ENCODE assay signal across 7 cellular contexts in genomic region chr10:90751107-90751997, GRCh38.
A peak's percentile ranks its signal among the peaks of the same experiment; 100 is the strongest.
DNase-seq lines count a peak whose midpoint lies in the region; ATAC-seq, FAIRE-seq and TF ChIP-seq lines count a peak whose summit lies in the region.

No MANE protein-coding gene starts in this region.

- POLR2A ChIA-PET in activated CD8-positive, alpha-beta T cell treated with anti-CD3 and anti-CD28 coated beads for 36 hours (lab: Charles Lee) = no interaction called here

- 8% methylated on average over 4 of the region's 4 CpGs for WGBS in pancreas, 2 donors

- TF ChIP-seq CTCF in activated CD8-positive, alpha-beta T cell treated with anti-CD3 and anti-CD28 coated beads for 36 hours (IDR thresholded peaks at IDR 0.05) = peak; percentile 71
- peak; percentile 79 for TF ChIP-seq CTCF in fibroblast of mammary gland (conservative IDR thresholded peaks at IDR 0.05; ENCODE audit: control insufficient read depth, insufficient read depth, low read depth, low read length)
- peak in 3 of 4 donors; percentile 43 to 63 (median 47) for TF ChIP-seq CTCF in pancreas (IDR thresholded peaks at IDR 0.05)

- H3K4me1 Mint-ChIP-seq in activated CD8-positive, alpha-beta T cell treated with anti-CD3 and anti-CD28 coated beads for 36 hours (ENCODE audit: low read depth) = no peaks in the 10 kb centered on the region

- no peaks in the 10 kb centered on the region for H3K27me3 ChIP-seq in MG63
- H3K27me3 ChIP-seq in pancreas = peaks cover 0 to 5% (median 0%) of the 10 kb centered on the region in 4 donors

- CTCF ChIA-PET in activated CD8-positive, alpha-beta T cell treated with anti-CD3 and anti-CD28 coated beads for 36 hours (lab: Charles Lee) = interaction anchor here (0.7 to 8.4 kb wide), 11 partner anchors 10 to 890 kb away, joined by 3 to 56 read pairs (median 4); partner anchors contain the start of gene RPP30

- H3K4me3 Mint-ChIP-seq in activated CD8-positive, alpha-beta T cell treated with anti-CD3 and anti-CD28 coated beads for 36 hours = no peak overlapping the region

- H3K36me3 ChIP-seq in MG63 (no peaks in the 10 kb centered on the region), pancreas (no peaks in the 10 kb centered on the region)

- no peaks in the 10 kb centered on the region for H3K9me3 Mint-ChIP-seq in activated CD8-positive, alpha-beta T cell treated with anti-CD3 and anti-CD28 coated beads for 36 hours

- intact Hi-C loops in activated CD8-positive, alpha-beta T cell treated with anti-CD3 and anti-CD28 coated beads for 36 hours (cut with micrococcal nuclease) = loop anchor here (5.0 kb wide), 1 partner anchor 106 kb away; the partner anchor contains the start of gene HTR7
- intact Hi-C loops in pancreas (cut with DNase I) = loop anchor here in 1 of 3 donors (10.0 kb wide), 1 partner anchor 113 kb away; no protein-coding TSS in a partner anchor

- DNase-seq in ELF-1 (ENCODE audit: low read depth, low spot score) (peak; percentile 70), MG63 (peak; percentile 11), fibroblast of mammary gland (ENCODE audit: low read depth) (peak; percentile 48), pancreas (peak in 2 of 6 donors; percentile 14 to 45), GF-D8 (lab: John Stamatoyannopoulos, UW) (no peak)
- peak; percentile 71 for DNase-seq in activated CD8-positive, alpha-beta T cell treated with anti-CD3 and anti-CD28 coated beads for 36 hours

- FAIRE-seq in pancreas (lab: Jason Lieb, UNC) = no peak

- H3K27ac Mint-ChIP-seq in activated CD8-positive, alpha-beta T cell treated with anti-CD3 and anti-CD28 coated beads for 36 hours = no peak overlapping the region

- H3K4me3 ChIP-seq in MG63 (no peak overlapping the region), fibroblast of mammary gland (ENCODE audit: control insufficient read depth, low read depth, low read length) (no peak overlapping the region), pancreas (no peak overlapping the region)

- no peak overlapping the region for H3K27ac ChIP-seq in pancreas

- no peaks in the 10 kb centered on the region for H3K36me3 Mint-ChIP-seq in activated CD8-positive, alpha-beta T cell treated with anti-CD3 and anti-CD28 coated beads for 36 hours (ENCODE audit: low read depth)

- ATAC-seq in GM21529 (IDR thresholded peaks at IDR 0.05; ENCODE audit: unreplicated experiment) = peak; percentile 77
- ATAC-seq in activated CD8-positive, alpha-beta T cell treated with anti-CD3 and anti-CD28 coated beads for 36 hours = peak; percentile 49
- peak in 3 of 4 donors; percentile 66 to 80 (median 78) for ATAC-seq in pancreas

- H3K9me3 ChIP-seq in MG63 (no peaks in the 10 kb centered on the region; the same call in 1 of the 2 replicates), pancreas (no peaks in the 10 kb centered on the region)

- H3K27me3 Mint-ChIP-seq in activated CD8-positive, alpha-beta T cell treated with anti-CD3 and anti-CD28 coated beads for 36 hours = peaks cover 24% of the 10 kb centered on the region

- H3K4me1 ChIP-seq in pancreas = no peaks in the 10 kb centered on the region
